In genomic region chr9:128723866-128724743, GRCh38 we compare ENCODE assay signal across 1 cellular context.
TF ChIP-seq lines count a peak whose summit lies in the region.

Gene ZDHHC12 (minus strand): TSS chr9:128724127. CDS start chr9:128724093, 34 bp downstream.

TF ChIP-seq in HepG2, 621 proteins besides CTCF, POLR2A, EP300 and RAD21 (continued from another document and continues in another):
- 0 out of 2 replicates have a peak, but pooled peaks have one; percentile 44 for TF ChIP-seq ZNF331 (CRISPR knock-in tag; IDR thresholded peaks at IDR 0.05)
- peak; percentile 74 for TF ChIP-seq IRF9 (CRISPR knock-in tag; IDR thresholded peaks at IDR 0.05; ENCODE audit: borderline replicate concordance)
- no peak for TF ChIP-seq HOXD1 (CRISPR knock-in tag; IDR thresholded peaks at IDR 0.05)
- peak; percentile 63; the same call in 1 of the 2 replicates for TF ChIP-seq EEA1 (CRISPR knock-in tag; IDR thresholded peaks at IDR 0.05; ENCODE audit: borderline replicate concordance)
- no peak for TF ChIP-seq MAFF (IDR thresholded peaks at IDR 0.05; ENCODE audit: low read depth, low read length)
- no peak for TF ChIP-seq ZBTB20 (CRISPR knock-in tag; IDR thresholded peaks at IDR 0.05; ENCODE audit: borderline replicate concordance, low read depth)
- TF ChIP-seq THYN1 (CRISPR knock-in tag; IDR thresholded peaks at IDR 0.05; ENCODE audit: borderline replicate concordance, low read depth): no peak
- peak; percentile 50; the same call in 1 of the 2 replicates for TF ChIP-seq ZSCAN31 (CRISPR knock-in tag; IDR thresholded peaks at IDR 0.05; ENCODE audit: low read depth)
- peak; percentile 12; the same call in 1 of the 2 replicates for TF ChIP-seq MNT (IDR thresholded peaks at IDR 0.05)
- TF ChIP-seq SIX1 (CRISPR knock-in tag; IDR thresholded peaks at IDR 0.05; ENCODE audit: borderline replicate concordance): no peak
- TF ChIP-seq GTF3A (CRISPR knock-in tag; conservative IDR thresholded peaks at IDR 0.05): no peak
- TF ChIP-seq SUZ12 (IDR thresholded peaks at IDR 0.05; ENCODE audit: low read depth, low read length): no peak
- no peak for TF ChIP-seq KAT2B (IDR thresholded peaks at IDR 0.05; ENCODE audit: borderline replicate concordance, low read depth, low read length)
- TF ChIP-seq FLYWCH1 (CRISPR knock-in tag; IDR thresholded peaks at IDR 0.05): no peak
- no peak for TF ChIP-seq ZNF567 (CRISPR knock-in tag; IDR thresholded peaks at IDR 0.05; ENCODE audit: borderline replicate concordance)
- TF ChIP-seq ZKSCAN8 (CRISPR knock-in tag; IDR thresholded peaks at IDR 0.05; ENCODE audit: borderline replicate concordance): no peak
- TF ChIP-seq NCOA2 (CRISPR knock-in tag; IDR thresholded peaks at IDR 0.05): no peak
- TF ChIP-seq TBX2 (CRISPR knock-in tag; IDR thresholded peaks at IDR 0.05; ENCODE audit: borderline replicate concordance): no peak; the same call in 1 of the 2 replicates
- no peak; the same call in 1 of the 2 replicates for TF ChIP-seq ZMYM4 (CRISPR knock-in tag; IDR thresholded peaks at IDR 0.05)
- TF ChIP-seq MLXIP (CRISPR knock-in tag; IDR thresholded peaks at IDR 0.05; ENCODE audit: borderline replicate concordance): no peak
- TF ChIP-seq ARID2 (CRISPR knock-in tag; IDR thresholded peaks at IDR 0.05; ENCODE audit: borderline replicate concordance): no peak
- no peak for TF ChIP-seq CSRNP1 (CRISPR knock-in tag; IDR thresholded peaks at IDR 0.05)
- TF ChIP-seq ZFP62 (CRISPR knock-in tag; IDR thresholded peaks at IDR 0.05): no peak
- peak; percentile 91 for TF ChIP-seq E2F1 (CRISPR knock-in tag; IDR thresholded peaks at IDR 0.05)
- no peak for TF ChIP-seq ZNF780A (CRISPR knock-in tag; IDR thresholded peaks at IDR 0.05)
- TF ChIP-seq HMGA1 (CRISPR knock-in tag; conservative IDR thresholded peaks at IDR 0.05): no peak
- 0 out of 2 replicates have a peak, but pooled peaks have one; percentile 37 for TF ChIP-seq HBP1 (CRISPR knock-in tag; IDR thresholded peaks at IDR 0.05; ENCODE audit: low read depth)
- TF ChIP-seq SP1 (IDR thresholded peaks at IDR 0.05): peak; percentile 57; the same call in 1 of the 2 replicates
- peak; percentile 95 for TF ChIP-seq SP1 (CRISPR knock-in tag; IDR thresholded peaks at IDR 0.05)
- TF ChIP-seq ZNF629 (CRISPR knock-in tag; conservative IDR thresholded peaks at IDR 0.05): peak; percentile 100
- no peak; the same call in 1 of the 2 replicates for TF ChIP-seq ZNF768 (CRISPR knock-in tag; IDR thresholded peaks at IDR 0.05)
- TF ChIP-seq CHD4 (IDR thresholded peaks at IDR 0.05; ENCODE audit: borderline replicate concordance, low read length): peak; percentile 100
- TF ChIP-seq ZNF800 (CRISPR knock-in tag; IDR thresholded peaks at IDR 0.05): no peak
- TF ChIP-seq SMYD3 (CRISPR knock-in tag; IDR thresholded peaks at IDR 0.05): no peak
- peak; percentile 43; the same call in 1 of the 2 replicates for TF ChIP-seq CBX5 (CRISPR knock-in tag; IDR thresholded peaks at IDR 0.05; ENCODE audit: borderline replicate concordance)
- TF ChIP-seq ZNF3 (CRISPR knock-in tag; IDR thresholded peaks at IDR 0.05): 0 out of 2 replicates have a peak, but pooled peaks have one; percentile 52
- TF ChIP-seq ATF5 (CRISPR knock-in tag; IDR thresholded peaks at IDR 0.05; ENCODE audit: low read depth): no peak
- no peak for TF ChIP-seq WIZ (CRISPR knock-in tag; IDR thresholded peaks at IDR 0.05)
- TF ChIP-seq KLF13 (CRISPR knock-in tag; IDR thresholded peaks at IDR 0.05): no peak
- TF ChIP-seq ZC3H13 (CRISPR knock-in tag; IDR thresholded peaks at IDR 0.05): no peak
- TF ChIP-seq ZBTB14 (CRISPR knock-in tag; IDR thresholded peaks at IDR 0.05): peak; percentile 87
- TF ChIP-seq HNRNPLL (IDR thresholded peaks at IDR 0.05; ENCODE audit: low read depth, low read length, poor library complexity, severe bottlenecking): peak; percentile 70
- TF ChIP-seq HOXA5 (CRISPR knock-in tag; IDR thresholded peaks at IDR 0.05): peak; percentile 16; the same call in 1 of the 2 replicates
- TF ChIP-seq HNRNPL (IDR thresholded peaks at IDR 0.05; ENCODE audit: low read depth, low read length): no peak
- TF ChIP-seq ZNF777 (CRISPR knock-in tag; IDR thresholded peaks at IDR 0.05): peak; percentile 57; the same call in 1 of the 2 replicates
- no peak for TF ChIP-seq MAFG (CRISPR knock-in tag; IDR thresholded peaks at IDR 0.05)
- TF ChIP-seq ZNF562 (CRISPR knock-in tag; IDR thresholded peaks at IDR 0.05; ENCODE audit: borderline replicate concordance): no peak
- no peak for TF ChIP-seq ZNF782 (CRISPR knock-in tag; IDR thresholded peaks at IDR 0.05; ENCODE audit: borderline replicate concordance)
- 0 out of 2 replicates have a peak, but pooled peaks have one; percentile 33 for TF ChIP-seq REL (CRISPR knock-in tag; conservative IDR thresholded peaks at IDR 0.05)
- 0 out of 2 replicates have a peak, but pooled peaks have one; percentile 25 for TF ChIP-seq HIVEP1 (CRISPR knock-in tag; IDR thresholded peaks at IDR 0.05)
- no peak for TF ChIP-seq TBL1XR1 (IDR thresholded peaks at IDR 0.05; ENCODE audit: borderline replicate concordance, low read length, partially characterized antibody)
- no peak for TF ChIP-seq CC2D1A (CRISPR knock-in tag; IDR thresholded peaks at IDR 0.05)
- no peak for TF ChIP-seq NONO (IDR thresholded peaks at IDR 0.05)
- peak; percentile 52; the same call in 1 of the 2 replicates for TF ChIP-seq NONO (CRISPR knock-in tag; conservative IDR thresholded peaks at IDR 0.05)
- peak; percentile 74 for TF ChIP-seq HDAC2 (CRISPR knock-in tag; IDR thresholded peaks at IDR 0.05)
- peak; percentile 96 for TF ChIP-seq ELF1 (CRISPR knock-in tag; IDR thresholded peaks at IDR 0.05)
- TF ChIP-seq NR2F6 (IDR thresholded peaks at IDR 0.05): no peak
- TF ChIP-seq NR2F6 (CRISPR knock-in tag; IDR thresholded peaks at IDR 0.05): no peak
- peak; percentile 62 for TF ChIP-seq SPEN (CRISPR knock-in tag; IDR thresholded peaks at IDR 0.05; ENCODE audit: low read depth)
- TF ChIP-seq ETV6 (CRISPR knock-in tag; conservative IDR thresholded peaks at IDR 0.05): no peak
- peak; percentile 83; the same call in 1 of the 2 replicates for TF ChIP-seq ARNT2 (CRISPR knock-in tag; IDR thresholded peaks at IDR 0.05; ENCODE audit: low read depth)
